Comparison of ENCODE assay signal across 9 cellular contexts in the genomic region with DNA sequence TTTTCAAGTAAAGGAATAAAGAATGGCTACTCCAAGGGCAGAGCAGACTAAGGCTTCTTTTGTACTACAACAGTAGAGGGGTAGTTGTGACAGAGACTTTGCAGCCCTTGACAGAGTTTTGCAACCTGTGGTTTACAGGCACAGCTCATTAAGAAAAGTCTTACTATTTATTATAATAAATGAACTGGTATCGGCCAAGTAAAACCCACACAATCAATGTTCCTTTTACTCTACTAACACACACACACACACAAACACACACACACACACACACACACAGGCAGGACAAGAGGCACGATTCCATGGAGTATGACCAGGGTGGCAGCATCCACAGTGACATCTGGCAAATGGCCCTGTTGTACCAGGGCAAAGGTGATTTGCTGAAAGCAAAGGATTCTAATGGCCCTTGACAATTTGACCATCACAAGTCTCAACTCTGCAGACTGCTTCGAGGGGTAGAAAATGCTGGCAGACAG. TPM values are rescaled to one million over a fixed set of nuclear protein-coding genes. Genes with fewer than 3 reads are reported as not detected.
A peak's percentile ranks its signal among the peaks of the same experiment; 100 is the strongest.
DNase-seq lines count a peak whose midpoint lies in the region; ATAC-seq and TF ChIP-seq lines count a peak whose summit lies in the region.
"Had no signal": no experiment of that assay in that cellular context is flagged by ENCODE, and none has a peak within 500 bp of the region (broad histone marks: within the 10 kb centered on the region; RNA-seq: fewer than 3 reads in every experiment).

No MANE protein-coding gene starts in this region.

- in situ Hi-C loops in GM13977 (cut with MboI; ENCODE audit: low pct_unique_long_range_greater_than_20kb, low sequenced_read_pairs, unreplicated experiment) = loop anchor here (25.0 kb wide), 1 partner anchor 379 kb away; no protein-coding TSS in a partner anchor

- H3K27ac ChIP-seq in lower lobe of right lung (peak overlapping the region; percentile 57), tibial artery (peak overlapping the region; percentile 41 to 58)

- H3K4me3 ChIP-seq in lower lobe of right lung = no peak overlapping the region
- no peak overlapping the region for H3K4me3 ChIP-seq in tibial artery

- H3K9me3 ChIP-seq in lower lobe of right lung (no peaks in the 10 kb centered on the region), tibial artery (no peaks in the 10 kb centered on the region)

- DNase-seq in SIG-M5 treated with dmso at 0.1 percent for 504 hours (lab: John Stamatoyannopoulos, UW; ENCODE audit: unreplicated experiment) = peak; percentile 85
- no peak for DNase-seq in SIG-M5 (lab: John Stamatoyannopoulos, UW)
- DNase-seq in lower lobe of right lung = no peak
- no peak for DNase-seq in tibial artery
- no peak for DNase-seq in GM13977 (ENCODE audit: low spot score)

- TF ChIP-seq CTCF in brain (conservative IDR thresholded peaks at IDR 0.05) (no peak), lower lobe of right lung (IDR thresholded peaks at IDR 0.05) (no peak), tibial artery (IDR thresholded peaks at IDR 0.05) (no peak), GM13977 (IDR thresholded peaks at IDR 0.05; ENCODE audit: extremely low read depth, insufficient read depth, missing control alignments) (no peak)

- H3K4me3 Mint-ChIP-seq in brain = no peak overlapping the region
- H3K4me3 Mint-ChIP-seq: activated B cell treated with CpG ODN at 0.5 μM for 24 hours had no signal

- H3K36me3 ChIP-seq in lower lobe of right lung (peaks cover 57% of the 10 kb centered on the region), tibial artery (peaks cover 18 to 58% (median 21%) of the 10 kb centered on the region in 3 donors)

- H3K27me3 ChIP-seq in lower lobe of right lung (ENCODE audit: low read depth) = no peaks in the 10 kb centered on the region
- H3K27me3 ChIP-seq in tibial artery = no peaks in the 10 kb centered on the region

- H3K4me1 ChIP-seq in lower lobe of right lung = peaks cover 42% of the 10 kb centered on the region
- peaks cover 0 to 30% (median 24%) of the 10 kb centered on the region in 4 donors for H3K4me1 ChIP-seq in tibial artery

- peaks cover 30% of the 10 kb centered on the region for H3K4me1 Mint-ChIP-seq in brain

- peaks cover 53% of the 10 kb centered on the region for H3K36me3 Mint-ChIP-seq in brain

- ATAC-seq in lower lobe of right lung (peak; percentile 7 to 28), GM21528 (IDR thresholded peaks at IDR 0.05; ENCODE audit: low FRiP score, unreplicated experiment) (no peak), HG03432 (IDR thresholded peaks at IDR 0.05; ENCODE audit: unreplicated experiment) (no peak)

- H3K27ac Mint-ChIP-seq in brain = peak overlapping the region in 4 of 5 experiments; percentile 59 to 85 (median 81)

- intact Hi-C loops in lower lobe of right lung (cut with DNase I) (no loop called here), tibial artery (cut with DNase I; ENCODE audit: low total_unique reads) (loop anchor here (10.0 kb wide), 2 partner anchors 82 to 352 kb away; a partner anchor contains a TSS)

- H3K27me3 Mint-ChIP-seq in brain = no peaks in the 10 kb centered on the region
- H3K27me3 Mint-ChIP-seq: activated B cell treated with CpG ODN at 0.5 μM for 24 hours had no signal

- H3K9me3 Mint-ChIP-seq in brain = no peaks in the 10 kb centered on the region
- H3K9me3 Mint-ChIP-seq: activated B cell treated with CpG ODN at 0.5 μM for 24 hours had no signal

RNA-seq across cellular contexts. Expression of a gene that starts 59.1 kb away (rescaled TPM):
- polyA plus RNA-seq in brain (ENCODE audit: insufficient read depth, low read depth, low replicate concordance) = 55.4 TPM
- total RNA-seq in lower lobe of right lung = 99.0 TPM

Comparison
In these comparisons a context has a peak if more than half of its experiments do, and no peak if none do; other contexts are left out.
1. ATAC-seq: peak in lower lobe of right lung (2 of 2); none in GM21528 (single experiment) and HG03432 (single experiment).